15 cellular contexts compared by ENCODE assay signal in the genomic region with DNA sequence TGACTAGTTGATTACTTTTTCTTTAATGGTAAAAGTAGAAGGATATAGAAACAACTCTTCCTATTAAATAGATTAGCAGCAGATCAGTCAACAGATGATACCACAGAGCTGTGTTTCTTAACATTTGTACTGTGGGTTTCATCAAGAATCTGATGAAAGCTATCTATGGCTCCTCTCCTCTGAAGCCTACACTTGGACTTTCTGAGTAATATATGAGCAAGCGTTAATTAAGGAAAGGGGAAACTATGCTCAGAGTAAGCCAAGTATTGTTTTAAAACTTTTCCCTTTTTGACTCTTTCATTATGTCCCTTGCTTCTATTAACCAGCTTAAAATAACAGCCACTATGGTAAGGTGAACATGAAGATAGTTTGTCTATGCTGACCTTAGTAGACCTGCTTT. TPM values are rescaled to one million over a fixed set of nuclear protein-coding genes. Genes with fewer than 3 reads are reported as not detected.
A peak's percentile ranks its signal among the peaks of the same experiment; 100 is the strongest.
DNase-seq lines count a peak whose midpoint lies in the region; ATAC-seq and TF ChIP-seq lines count a peak whose summit lies in the region.
"Had no signal": no experiment of that assay in that cellular context is flagged by ENCODE, and none has a peak within 500 bp of the region (broad histone marks: within the 10 kb centered on the region; RNA-seq: fewer than 3 reads in every experiment).

No MANE protein-coding gene starts in this region.

- peaks cover 55% of the 10 kb centered on the region for H4K20me1 ChIP-seq in osteoblast (ENCODE audit: insufficient read depth, low read length)

- intact Hi-C loops in activated CD4-positive, alpha-beta memory T cell treated with anti-CD3 and anti-CD28 coated beads for 36 hours (cut with micrococcal nuclease), result loop anchor here (1.0 kb wide), 2 partner anchors 11 to 12 kb away; a partner anchor contains a TSS

- peaks cover 19% of the 10 kb centered on the region for H3K36me3 Mint-ChIP-seq in activated CD4-positive, alpha-beta memory T cell treated with anti-CD3 and anti-CD28 coated beads for 36 hours
- peaks cover 45% of the 10 kb centered on the region for H3K36me3 Mint-ChIP-seq in activated CD4-positive, alpha-beta memory T cell treated with anti-CD3 and anti-CD28 coated beads, Interleukin-2, amount 10 ng/mL, durations not matched to agents 7 days and 5 days (ENCODE audit: low read depth)
- peaks cover 36% of the 10 kb centered on the region for H3K36me3 Mint-ChIP-seq in activated naive CD8-positive, alpha-beta T cell treated with anti-CD3 and anti-CD28 coated beads for 36 hours

- ATAC-seq in HG02884 (IDR thresholded peaks at IDR 0.05; ENCODE audit: unreplicated experiment), result peak; percentile 65
- no peak for ATAC-seq in HG02885 (IDR thresholded peaks at IDR 0.05; ENCODE audit: poor library complexity, unreplicated experiment)
- ATAC-seq: GM23338 had no signal

- no peak overlapping the region for H3K4me2 ChIP-seq in osteoblast (ENCODE audit: insufficient read depth, low read length)
- H3K4me2 ChIP-seq: GM23338 had no signal

- peaks cover 96% of the 10 kb centered on the region for H3K79me2 ChIP-seq in osteoblast (ENCODE audit: insufficient read depth, low read length)

- CTCF ChIA-PET in activated CD4-positive, alpha-beta memory T cell treated with anti-CD3 and anti-CD28 coated beads for 36 hours (lab: Charles Lee), result interaction anchor here (0.7 kb wide), 1 partner anchor 46 kb away, joined by 3 read pairs; no protein-coding TSS in a partner anchor
- CTCF ChIA-PET in activated CD4-positive, alpha-beta memory T cell treated with anti-CD3 and anti-CD28 coated beads, Interleukin-2, amount 10 ng/mL, durations not matched to agents 7 days and 5 days (lab: Charles Lee), result interaction anchor here (0.8 kb wide), 2 partner anchors 42 to 99 kb away, joined by 3 read pairs; no protein-coding TSS in a partner anchor

- no peak overlapping the region for H3K4me3 ChIP-seq in osteoblast (ENCODE audit: insufficient read depth, low read length)
- H3K4me3 ChIP-seq: GM23338, MG63 had no signal

- H3K27me3 Mint-ChIP-seq in activated CD4-positive, alpha-beta memory T cell treated with anti-CD3 and anti-CD28 coated beads for 36 hours, result no peaks in the 10 kb centered on the region
- H3K27me3 Mint-ChIP-seq in activated CD4-positive, alpha-beta memory T cell treated with anti-CD3 and anti-CD28 coated beads, Interleukin-2, amount 10 ng/mL, durations not matched to agents 7 days and 5 days, result no peaks in the 10 kb centered on the region
- H3K27me3 Mint-ChIP-seq in activated naive CD8-positive, alpha-beta T cell treated with anti-CD3 and anti-CD28 coated beads for 36 hours, result no peaks in the 10 kb centered on the region

- H3K9me3 Mint-ChIP-seq in activated CD4-positive, alpha-beta memory T cell treated with anti-CD3 and anti-CD28 coated beads for 36 hours, result no peaks in the 10 kb centered on the region
- no peaks in the 10 kb centered on the region for H3K9me3 Mint-ChIP-seq in activated CD4-positive, alpha-beta memory T cell treated with anti-CD3 and anti-CD28 coated beads, Interleukin-2, amount 10 ng/mL, durations not matched to agents 7 days and 5 days
- no peaks in the 10 kb centered on the region for H3K9me3 Mint-ChIP-seq in activated naive CD8-positive, alpha-beta T cell treated with anti-CD3 and anti-CD28 coated beads for 36 hours
- H3K9me3 Mint-ChIP-seq: GM23338 had no signal

- no peaks in the 10 kb centered on the region for H3K36me3 ChIP-seq in osteoblast (ENCODE audit: insufficient read depth, low read length)

- peak overlapping the region; percentile 4 for H3K27ac ChIP-seq in osteoblast (ENCODE audit: low read depth, low read length)
- H3K27ac ChIP-seq: RWPE1 had no signal

- H3K27me3 ChIP-seq in osteoblast (ENCODE audit: insufficient read depth, low read length), result no peaks in the 10 kb centered on the region
- H3K27me3 ChIP-seq: MG63 had no signal

- H3K4me1 ChIP-seq in osteoblast (ENCODE audit: insufficient read depth, low read length), result peaks cover 16% of the 10 kb centered on the region

- H3K4me3 Mint-ChIP-seq in activated CD4-positive, alpha-beta memory T cell treated with anti-CD3 and anti-CD28 coated beads for 36 hours, result no peak overlapping the region
- no peak overlapping the region for H3K4me3 Mint-ChIP-seq in activated CD4-positive, alpha-beta memory T cell treated with anti-CD3 and anti-CD28 coated beads, Interleukin-2, amount 10 ng/mL, durations not matched to agents 7 days and 5 days
- H3K4me3 Mint-ChIP-seq in activated naive CD8-positive, alpha-beta T cell treated with anti-CD3 and anti-CD28 coated beads for 36 hours, result peak overlapping the region; percentile 15
- H3K4me3 Mint-ChIP-seq: GM23338 had no signal

- POLR2A ChIA-PET in activated CD4-positive, alpha-beta memory T cell treated with anti-CD3 and anti-CD28 coated beads for 36 hours (lab: Charles Lee), result interaction anchor here (1.5 kb wide), 1 partner anchor 10 kb away, joined by 3 read pairs; no protein-coding TSS in a partner anchor
- POLR2A ChIA-PET in activated CD4-positive, alpha-beta memory T cell treated with anti-CD3 and anti-CD28 coated beads, Interleukin-2, amount 10 ng/mL, durations not matched to agents 7 days and 5 days (lab: Charles Lee), result interaction anchor here (0.8 to 1.2 kb wide), 2 partner anchors 9 to 252 kb away, joined by 3 read pairs; no protein-coding TSS in a partner anchor

- TF ChIP-seq CTCF in osteoblast (IDR thresholded peaks at IDR 0.05; ENCODE audit: extremely low read depth, low read depth, low read length), result no peak

- H3K27ac Mint-ChIP-seq in activated CD4-positive, alpha-beta memory T cell treated with anti-CD3 and anti-CD28 coated beads for 36 hours, result peak overlapping the region; percentile 68
- no peak overlapping the region for H3K27ac Mint-ChIP-seq in activated CD4-positive, alpha-beta memory T cell treated with anti-CD3 and anti-CD28 coated beads, Interleukin-2, amount 10 ng/mL, durations not matched to agents 7 days and 5 days
- peak overlapping the region; percentile 78 for H3K27ac Mint-ChIP-seq in activated naive CD8-positive, alpha-beta T cell treated with anti-CD3 and anti-CD28 coated beads for 36 hours
- H3K27ac Mint-ChIP-seq: GM23338 had no signal

- H3K9me3 ChIP-seq in osteoblast (ENCODE audit: low read depth, low read length), result no peaks in the 10 kb centered on the region
- H3K9me3 ChIP-seq: MG63 had no signal

- H2AFZ ChIP-seq in osteoblast (ENCODE audit: low read length), result no peak overlapping the region
- H2AFZ ChIP-seq: GM23338 had no signal

- no peak for DNase-seq in activated CD4-positive, alpha-beta memory T cell treated with anti-CD3 and anti-CD28 coated beads for 36 hours
- no peak for DNase-seq in activated CD4-positive, alpha-beta memory T cell treated with anti-CD3 and anti-CD28 coated beads, Interleukin-2, amount 10 ng/mL, durations not matched to agents 7 days and 5 days
- no peak for DNase-seq in activated naive CD8-positive, alpha-beta T cell treated with anti-CD3 and anti-CD28 coated beads for 36 hours
- DNase-seq in osteoblast (ENCODE audit: insufficient read length, low spot score, missing footprints) (no peak), DMS53 (lab: John Stamatoyannopoulos, UW) (no peak), SK-N-DZ (ENCODE audit: low spot score) (no peak)
- DNase-seq: activated gamma-delta T cell, DMS79 treated with DMSO at 0.1 percent for 48 hours, foreskin melanocyte, MG63, NCI-H2227 treated with DMSO at 0.1 percent for 48 hours had no signal

- peaks cover 74% of the 10 kb centered on the region for H3K4me1 Mint-ChIP-seq in activated CD4-positive, alpha-beta memory T cell treated with anti-CD3 and anti-CD28 coated beads for 36 hours (ENCODE audit: low read depth)
- H3K4me1 Mint-ChIP-seq in activated CD4-positive, alpha-beta memory T cell treated with anti-CD3 and anti-CD28 coated beads, Interleukin-2, amount 10 ng/mL, durations not matched to agents 7 days and 5 days, result peaks cover 66% of the 10 kb centered on the region
- peaks cover 71% of the 10 kb centered on the region for H3K4me1 Mint-ChIP-seq in activated naive CD8-positive, alpha-beta T cell treated with anti-CD3 and anti-CD28 coated beads for 36 hours

RNA-seq across cellular contexts. Expression of a gene that starts 10.8 kb away (rescaled TPM):
- total RNA-seq in activated CD4-positive, alpha-beta memory T cell treated with anti-CD3 and anti-CD28 coated beads for 36 hours, result 10 to 100 TPM; 41.3 to 44.8 TPM
- total RNA-seq in activated CD4-positive, alpha-beta memory T cell treated with anti-CD3 and anti-CD28 coated beads, Interleukin-2, amount 10 ng/mL, durations not matched to agents 7 days and 5 days, result 10 to 100 TPM; 54.1 to 56.1 TPM
- total RNA-seq in activated naive CD8-positive, alpha-beta T cell treated with anti-CD3 and anti-CD28 coated beads for 36 hours, result 10 to 100 TPM; 30.1 to 30.6 TPM
- total RNA-seq in osteoblast, result 33.7 and 47.4 TPM in 2 replicates
- polyA plus RNA-seq in SK-N-DZ (2014; cell fraction: cytosol; rRNA removed), result 7.6 and 9.6 TPM in 2 replicates
- polyA plus RNA-seq in SK-N-DZ (2014; cell fraction: nucleus; rRNA removed), result 14.1 and 18.4 TPM in 2 replicates

RNA-seq across cellular contexts. Expression of a gene that starts 11.2 kb away (rescaled TPM):
- 10 to 100 TPM; 36.1 to 37.5 TPM for total RNA-seq in activated CD4-positive, alpha-beta memory T cell treated with anti-CD3 and anti-CD28 coated beads for 36 hours
- total RNA-seq in activated CD4-positive, alpha-beta memory T cell treated with anti-CD3 and anti-CD28 coated beads, Interleukin-2, amount 10 ng/mL, durations not matched to agents 7 days and 5 days, result 10 to 100 TPM; 28.2 to 34.3 TPM
- total RNA-seq in activated naive CD8-positive, alpha-beta T cell treated with anti-CD3 and anti-CD28 coated beads for 36 hours, result 10 to 100 TPM; 29.4 to 29.5 TPM
- 22.4 and 23.9 TPM in 2 replicates for total RNA-seq in osteoblast
- polyA plus RNA-seq in SK-N-DZ (2014; cell fraction: cytosol; rRNA removed), result 29.6 TPM in 2 replicates
- polyA plus RNA-seq in SK-N-DZ (2014; cell fraction: nucleus; rRNA removed), result 11.9 and 16.0 TPM in 2 replicates

RNA-seq across cellular contexts. Expression of a gene that starts 50.0 kb away (rescaled TPM):
- total RNA-seq in activated CD4-positive, alpha-beta memory T cell treated with anti-CD3 and anti-CD28 coated beads for 36 hours, result 10 to 100 TPM; 22.7 to 26.3 TPM
- 10 to 100 TPM; 22.3 to 25.0 TPM for total RNA-seq in activated CD4-positive, alpha-beta memory T cell treated with anti-CD3 and anti-CD28 coated beads, Interleukin-2, amount 10 ng/mL, durations not matched to agents 7 days and 5 days
- 10 to 100 TPM; 23.3 to 25.4 TPM for total RNA-seq in activated naive CD8-positive, alpha-beta T cell treated with anti-CD3 and anti-CD28 coated beads for 36 hours
- total RNA-seq in osteoblast, result 22.8 and 26.8 TPM in 2 replicates
- 26.7 and 29.7 TPM in 2 replicates for polyA plus RNA-seq in SK-N-DZ (2014; cell fraction: cytosol; rRNA removed)
- 24.8 and 35.0 TPM in 2 replicates for polyA plus RNA-seq in SK-N-DZ (2014; cell fraction: nucleus; rRNA removed)
